In genomic region chr4:25076625-25077413, GRCh38 we compare ENCODE assay signal across 18 cellular contexts. TPM values are rescaled to one million over a fixed set of nuclear protein-coding genes. Genes with fewer than 3 reads are reported as not detected.
DNase-seq lines count a peak whose midpoint lies in the region; ATAC-seq and TF ChIP-seq lines count a peak whose summit lies in the region.
"Had no signal": no experiment of that assay in that cellular context is flagged by ENCODE, and none has a peak within 500 bp of the region (broad histone marks: within the 10 kb centered on the region; RNA-seq: fewer than 3 reads in every experiment).

No MANE protein-coding gene starts in this region.

- no peak for TF ChIP-seq CTCF in WERI-Rb-1 (IDR thresholded peaks at IDR 0.05; ENCODE audit: low read depth, low read length)
- no peak for TF ChIP-seq CTCF in neural progenitor cell (IDR thresholded peaks at IDR 0.05)
- no peak for TF ChIP-seq CTCF in spleen (IDR thresholded peaks at IDR 0.05 in 8 of 11, conservative IDR thresholded peaks at IDR 0.05 in 3 of 11)

- no peak overlapping the region for H3K4me3 Mint-ChIP-seq in neural progenitor cell
- no peak overlapping the region for H3K4me3 Mint-ChIP-seq in natural killer cell treated with Interleukin-12 subunit alpha and Interleukin-12 subunit beta and Interleukin-15 and Interleukin-18, amount 100 ng/mL, for 72 hours
- H3K4me3 Mint-ChIP-seq: CD8-positive, alpha-beta memory T cell; GM23338; H9; IgD-negative memory B cell had no signal

- peaks cover 5% of the 10 kb centered on the region for H3K4me1 ChIP-seq in neural progenitor cell
- no peaks in the 10 kb centered on the region for H3K4me1 ChIP-seq in spleen
- H3K4me1 ChIP-seq: BLaER1 had no signal

- no peaks in the 10 kb centered on the region for H3K79me2 ChIP-seq in neural progenitor cell (ENCODE audit: low read depth)

- ATAC-seq in natural killer cell treated with Interleukin-12 subunit alpha and Interleukin-12 subunit beta and Interleukin-15 and Interleukin-18, amount 100 ng/mL, for 72 hours: no peak

- no peak overlapping the region for H3K4me3 ChIP-seq in WERI-Rb-1 (ENCODE audit: low read depth, low read length)
- no peak overlapping the region for H3K4me3 ChIP-seq in neural progenitor cell
- H3K4me3 ChIP-seq in spleen: no peak overlapping the region
- H3K4me3 ChIP-seq: BLaER1, GM23338 had no signal

- H3K36me3 ChIP-seq in WERI-Rb-1 (no peaks in the 10 kb centered on the region), neural progenitor cell (no peaks in the 10 kb centered on the region), spleen (no peaks in the 10 kb centered on the region)
- H3K36me3 ChIP-seq: BLaER1 had no signal

- H3K4me1 Mint-ChIP-seq in neural progenitor cell: peaks cover 32% of the 10 kb centered on the region
- H3K4me1 Mint-ChIP-seq in natural killer cell treated with Interleukin-12 subunit alpha and Interleukin-12 subunit beta and Interleukin-15 and Interleukin-18, amount 100 ng/mL, for 72 hours (ENCODE audit: low read depth in 2 of 2): no peaks in the 10 kb centered on the region
- H3K4me1 Mint-ChIP-seq: CD8-positive, alpha-beta memory T cell; GM23338 had no signal

- H2AFZ ChIP-seq in neural progenitor cell (replicated peaks): no peak overlapping the region
- H2AFZ ChIP-seq: GM23338 had no signal

- intact Hi-C loops in spleen (cut with DNase I; ENCODE audit: low total_unique reads): no loop called here

- no peak overlapping the region for H3K4me2 ChIP-seq in neural progenitor cell
- H3K4me2 ChIP-seq: BLaER1, GM23338 had no signal

- H3K9ac ChIP-seq in neural progenitor cell: no peak overlapping the region
- H3K9ac ChIP-seq: BLaER1 had no signal

- no peaks in the 10 kb centered on the region for H4K20me1 ChIP-seq in neural progenitor cell (ENCODE audit: low read depth)
- H4K20me1 ChIP-seq: BLaER1 had no signal

- peaks cover 6% of the 10 kb centered on the region for H3F3A ChIP-seq in neural progenitor cell (ENCODE audit: low read depth)

- H3K36me3 Mint-ChIP-seq in neural progenitor cell: no peaks in the 10 kb centered on the region
- no peaks in the 10 kb centered on the region for H3K36me3 Mint-ChIP-seq in natural killer cell treated with Interleukin-12 subunit alpha and Interleukin-12 subunit beta and Interleukin-15 and Interleukin-18, amount 100 ng/mL, for 72 hours
- H3K36me3 Mint-ChIP-seq: CD8-positive, alpha-beta memory T cell had no signal

- H3K27me3 ChIP-seq in WERI-Rb-1 (ENCODE audit: insufficient read depth, low read depth, severe bottlenecking) (no peaks in the 10 kb centered on the region), neural progenitor cell (no peaks in the 10 kb centered on the region), spleen (replicated peaks in 1 of 7) (peaks cover 0 to 5% (median 0%) of the 10 kb centered on the region in 7 donors)
- H3K27me3 ChIP-seq: BLaER1 had no signal

- no peak for TF ChIP-seq POLR2A in spleen (IDR thresholded peaks at IDR 0.05)

- H3K27ac ChIP-seq in WERI-Rb-1: peak overlapping the region; percentile 39
- H3K27ac ChIP-seq in neural progenitor cell: no peak overlapping the region
- no peak overlapping the region for H3K27ac ChIP-seq in spleen
- H3K27ac ChIP-seq: 22Rv1, BLaER1 had no signal

- peaks cover 6% of the 10 kb centered on the region for H3K9me3 Mint-ChIP-seq in neural progenitor cell
- H3K9me3 Mint-ChIP-seq in natural killer cell treated with Interleukin-12 subunit alpha and Interleukin-12 subunit beta and Interleukin-15 and Interleukin-18, amount 100 ng/mL, for 72 hours: no peaks in the 10 kb centered on the region
- H3K9me3 Mint-ChIP-seq: IgD-negative memory B cell had no signal

- WGBS in spleen, 5 donors: 60 to 74% (median 63%) methylated on average over 2 to 3 of the region's 3 CpGs

- peaks cover 6% of the 10 kb centered on the region for H3K27me3 Mint-ChIP-seq in neural progenitor cell (ENCODE audit: insufficient read depth, low read depth)
- H3K27me3 Mint-ChIP-seq in natural killer cell treated with Interleukin-12 subunit alpha and Interleukin-12 subunit beta and Interleukin-15 and Interleukin-18, amount 100 ng/mL, for 72 hours: peaks cover 16 to 19% of the 10 kb centered on the region in 2 donors

- H3K9me3 ChIP-seq in WERI-Rb-1 (ENCODE audit: severe bottlenecking) (peaks cover 20% of the 10 kb centered on the region), neural progenitor cell (ENCODE audit: low read depth) (no peaks in the 10 kb centered on the region), spleen (no peaks in the 10 kb centered on the region)
- H3K9me3 ChIP-seq: Caco-2 had no signal

- H3K27ac Mint-ChIP-seq in neural progenitor cell: peak overlapping the region; percentile 26
- no peak overlapping the region for H3K27ac Mint-ChIP-seq in natural killer cell treated with Interleukin-12 subunit alpha and Interleukin-12 subunit beta and Interleukin-15 and Interleukin-18, amount 100 ng/mL, for 72 hours
- H3K27ac Mint-ChIP-seq: CD8-positive, alpha-beta memory T cell; GM23338; H9; IgD-negative memory B cell had no signal

- peak; percentile 11 for DNase-seq in DMS53 (lab: John Stamatoyannopoulos, UW)
- DNase-seq in DMS53 treated with DMSO at 0.1 percent for 48 hours (lab: John Stamatoyannopoulos, UW; ENCODE audit: unreplicated experiment): no peak
- no peak for DNase-seq in WERI-Rb-1
- no peak for DNase-seq in neural progenitor cell (ENCODE audit: low spot score)
- peak; percentile 13 for DNase-seq in spleen
- DNase-seq in natural killer cell treated with Interleukin-12 subunit alpha and Interleukin-12 subunit beta and Interleukin-15 and Interleukin-18, amount 100 ng/mL, for 72 hours (ENCODE audit: low spot score): no peak
- no peak for DNase-seq in NCI-H345 (lab: John Stamatoyannopoulos, UW)
- no peak for DNase-seq in epidermal melanocyte (ENCODE audit: insufficient read length, low spot score)
- DNase-seq: Caco-2; CD8-positive, alpha-beta memory T cell; DND-41; GDM1; H9 had no signal

RNA-seq across cellular contexts. Expression of gene LGI2, which starts 46.1 kb away (rescaled TPM):
- 0.56 and 0.99 TPM in 2 replicates for total RNA-seq in neural progenitor cell (ENCODE audit: low replicate concordance)
- total RNA-seq in spleen: 1 to 10 TPM in 2 of 7 donors, under 1 TPM in 5; 0.17 to 2.7 (median 0.51) TPM
- 1 to 10 TPM in 2 of 3 donors, under 1 TPM in 1; 0.83 to 1.4 (median 1.2) TPM for polyA plus RNA-seq in spleen
- not detected for total RNA-seq in natural killer cell treated with Interleukin-12 subunit alpha and Interleukin-12 subunit beta and Interleukin-15 and Interleukin-18, amount 100 ng/mL, for 72 hours
- total RNA-seq: CD8-positive, alpha-beta memory T cell; HT-29 had no signal
- polyA plus RNA-seq: CD8-positive, alpha-beta memory T cell; IgD-negative memory B cell had no signal

Comparison
In these comparisons a context has a peak if more than half of its experiments do, and no peak if none do; other contexts are left out.
1. DNase-seq: peak in DMS53 (single experiment) and spleen (single experiment); none in DMS53 treated with DMSO at 0.1 percent for 48 hours (single experiment), WERI-Rb-1 (single experiment), neural progenitor cell (single experiment), natural killer cell treated with Interleukin-12 subunit alpha and Interleukin-12 subunit beta and Interleukin-15 and Interleukin-18, amount 100 ng/mL, for 72 hours (single experiment), NCI-H345 (single experiment) and epidermal melanocyte (single experiment).